In the genomic region with DNA sequence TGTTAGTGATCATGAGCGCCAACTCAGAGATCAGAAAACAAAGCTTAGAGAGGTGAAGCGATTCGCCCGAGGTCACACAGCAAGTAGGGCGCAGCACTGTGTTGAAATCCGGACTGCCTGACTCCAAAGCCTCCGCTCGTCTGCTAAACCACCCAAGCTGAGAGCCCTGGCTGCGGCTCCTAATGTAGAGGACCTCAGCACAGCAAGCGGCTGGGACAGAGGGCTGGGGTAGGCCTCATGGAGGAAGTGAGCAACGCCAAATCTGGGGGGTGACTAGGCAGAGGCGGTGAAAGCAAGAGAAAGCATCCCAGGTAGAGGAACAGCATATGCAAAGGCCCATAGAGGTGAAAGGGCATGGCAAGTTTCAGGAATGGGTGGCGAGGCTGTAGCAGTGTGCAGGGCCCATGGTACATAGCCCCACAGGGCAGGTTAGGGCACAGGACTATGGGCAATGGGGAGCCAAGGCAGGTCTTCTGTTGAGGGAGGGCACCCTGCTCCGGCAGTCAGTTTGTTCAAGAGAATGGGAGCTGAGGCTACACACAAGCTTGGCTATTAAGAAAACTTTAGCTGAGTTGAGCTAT, we compare ENCODE assay signal across 9 cellular contexts. TPM values are rescaled to one million over a fixed set of nuclear protein-coding genes. Genes with fewer than 3 reads are reported as not detected.
DNase-seq lines count a peak whose midpoint lies in the region; TF ChIP-seq lines count a peak whose summit lies in the region.
"Had no signal": no experiment of that assay in that cellular context is flagged by ENCODE, and none has a peak within 500 bp of the region (broad histone marks: within the 10 kb centered on the region; RNA-seq: fewer than 3 reads in every experiment).

No MANE protein-coding gene starts in this region.

- H3K4me1 Mint-ChIP-seq in activated naive CD4-positive, alpha-beta T cell treated with anti-CD3 and anti-CD28 coated beads, Interleukin-2, amount 50 U/mL, for 24 hours: peaks cover 32% of the 10 kb centered on the region
- H3K4me1 Mint-ChIP-seq in glutamatergic neuron (ENCODE audit: low read depth, unreplicated experiment): peaks cover 12% of the 10 kb centered on the region

- intact Hi-C loops in vagina (cut with DNase I): no loop called here

- H3K36me3 Mint-ChIP-seq in activated naive CD4-positive, alpha-beta T cell treated with anti-CD3 and anti-CD28 coated beads, Interleukin-2, amount 50 U/mL, for 24 hours: no peaks in the 10 kb centered on the region
- peaks cover 5% of the 10 kb centered on the region for H3K36me3 Mint-ChIP-seq in glutamatergic neuron (ENCODE audit: unreplicated experiment)

- TF ChIP-seq EP300 in suprapubic skin (IDR thresholded peaks at IDR 0.05): no peak

- no peak overlapping the region for H3K27ac Mint-ChIP-seq in activated naive CD4-positive, alpha-beta T cell treated with anti-CD3 and anti-CD28 coated beads, Interleukin-2, amount 50 U/mL, for 24 hours
- H3K27ac Mint-ChIP-seq in glutamatergic neuron (ENCODE audit: unreplicated experiment): no peak overlapping the region

- DNase-seq in activated naive CD4-positive, alpha-beta T cell treated with anti-CD3 and anti-CD28 coated beads, Interleukin-2, amount 50 U/mL, for 16 hours: no peak
- DNase-seq in SK-N-MC (ENCODE audit: low read depth, low spot score) (no peak), glutamatergic neuron (no peak), suprapubic skin (ENCODE audit: low spot score in 2 of 2) (no peak), HAP-1 (ENCODE audit: low spot score in 2 of 2) (no peak), RWPE1 (ENCODE audit: low spot score) (no peak), vagina (ENCODE audit: extremely low spot score in 2 of 2) (no peak)

- CTCF ChIA-PET in RWPE1 (lab: Yijun Ruan, JAX): interaction anchor here (1.3 to 2.9 kb wide), 4 partner anchors 8 to 24 kb away, joined by 3 to 15 read pairs (median 10); no protein-coding TSS in a partner anchor

- no peak overlapping the region for H3K9ac ChIP-seq in SK-N-MC (ENCODE audit: insufficient read length)

- H3K27ac ChIP-seq in SK-N-MC: no peak overlapping the region
- no peak overlapping the region for H3K27ac ChIP-seq in suprapubic skin
- H3K27ac ChIP-seq in RWPE1: no peak overlapping the region
- H3K27ac ChIP-seq in vagina: no peak overlapping the region
- H3K27ac ChIP-seq: right atrium auricular region had no signal

- peak overlapping the region; percentile 85 for H3K4me3 Mint-ChIP-seq in activated naive CD4-positive, alpha-beta T cell treated with anti-CD3 and anti-CD28 coated beads, Interleukin-2, amount 50 U/mL, for 24 hours
- peak overlapping the region; percentile 77 for H3K4me3 Mint-ChIP-seq in glutamatergic neuron (ENCODE audit: unreplicated experiment)

- H3K27me3 Mint-ChIP-seq in activated naive CD4-positive, alpha-beta T cell treated with anti-CD3 and anti-CD28 coated beads, Interleukin-2, amount 50 U/mL, for 24 hours: no peaks in the 10 kb centered on the region
- H3K27me3 Mint-ChIP-seq in glutamatergic neuron (ENCODE audit: unreplicated experiment): peaks cover 9% of the 10 kb centered on the region

- H3K27me3 ChIP-seq in suprapubic skin (no peaks in the 10 kb centered on the region), HAP-1 (ENCODE audit: low read depth) (peaks cover 1% of the 10 kb centered on the region), vagina (no peaks in the 10 kb centered on the region)
- H3K27me3 ChIP-seq: right atrium auricular region had no signal

- WGBS in suprapubic skin: 80% methylated on average over 14 of the region's 14 CpGs

- TF ChIP-seq CTCF in glutamatergic neuron (IDR thresholded peaks at IDR 0.05; ENCODE audit: partially characterized antibody, unreplicated experiment): no peak
- no peak for TF ChIP-seq CTCF in suprapubic skin (IDR thresholded peaks at IDR 0.05)
- TF ChIP-seq CTCF in RWPE1 (conservative IDR thresholded peaks at IDR 0.05; ENCODE audit: low read depth): no peak
- no peak for TF ChIP-seq CTCF in vagina (IDR thresholded peaks at IDR 0.05)

- POLR2A ChIA-PET in RWPE1 (lab: Yijun Ruan, JAX; ENCODE audit: low non-redundant PET): no interaction called here

- in situ Hi-C loops in HAP-1 (cut with MboI; ENCODE audit: low sequenced_read_pairs): no loop called here

- H3K9me3 ChIP-seq in SK-N-MC (ENCODE audit: low read depth, low read length): no peaks in the 10 kb centered on the region
- no peaks in the 10 kb centered on the region for H3K9me3 ChIP-seq in suprapubic skin
- H3K9me3 ChIP-seq in HAP-1: no peaks in the 10 kb centered on the region
- no peaks in the 10 kb centered on the region for H3K9me3 ChIP-seq in vagina
- H3K9me3 ChIP-seq: right atrium auricular region had no signal

- no peaks in the 10 kb centered on the region for H3K36me3 ChIP-seq in SK-N-MC (ENCODE audit: insufficient read depth, low read length)
- H3K36me3 ChIP-seq in suprapubic skin: no peaks in the 10 kb centered on the region
- no peaks in the 10 kb centered on the region for H3K36me3 ChIP-seq in HAP-1 (replicated peaks)
- no peaks in the 10 kb centered on the region for H3K36me3 ChIP-seq in vagina
- H3K36me3 ChIP-seq: right atrium auricular region had no signal

- peak overlapping the region; percentile 71 for H3K4me3 ChIP-seq in SK-N-MC
- H3K4me3 ChIP-seq in suprapubic skin: peak overlapping the region; percentile 45
- H3K4me3 ChIP-seq in HAP-1: no peak overlapping the region
- no peak overlapping the region for H3K4me3 ChIP-seq in vagina

- H3K9me3 Mint-ChIP-seq in activated naive CD4-positive, alpha-beta T cell treated with anti-CD3 and anti-CD28 coated beads, Interleukin-2, amount 50 U/mL, for 24 hours: no peaks in the 10 kb centered on the region
- no peaks in the 10 kb centered on the region for H3K9me3 Mint-ChIP-seq in glutamatergic neuron (ENCODE audit: unreplicated experiment)

- TF ChIP-seq POLR2A in suprapubic skin (IDR thresholded peaks at IDR 0.05) (no peak), vagina (IDR thresholded peaks at IDR 0.05) (no peak)

- H3K4me1 ChIP-seq in suprapubic skin (peaks cover 18% of the 10 kb centered on the region), HAP-1 (peaks cover 5% of the 10 kb centered on the region), vagina (peaks cover 14% of the 10 kb centered on the region)

RNA-seq across cellular contexts. Expression of a gene that starts 0.8 kb away (rescaled TPM):
- total RNA-seq in glutamatergic neuron (ENCODE audit: unreplicated experiment): 0.15 TPM
- 1 to 10 TPM in 2 of 4 donors, under 1 TPM in 2; 0.11 to 1.7 (median 0.87) TPM for total RNA-seq in suprapubic skin
- total RNA-seq in vagina: not detected
- total RNA-seq: right atrium auricular region had no signal

RNA-seq across cellular contexts. Expression of a gene that starts 6.4 kb away (rescaled TPM):
- total RNA-seq in glutamatergic neuron (ENCODE audit: unreplicated experiment): not detected
- total RNA-seq in suprapubic skin: 1 to 10 TPM in 2 of 4 donors, under 1 TPM in 2; 0.76 to 2.5 (median 1.1) TPM
- total RNA-seq in vagina: 3.7 TPM

Comparison
In these comparisons a context has a peak if more than half of its experiments do, and no peak if none do; other contexts are left out.
1. H3K4me3 ChIP-seq: peak in SK-N-MC (single experiment) and suprapubic skin (single experiment); none in HAP-1 (single experiment) and vagina (0 of 2).